In the genomic region with DNA sequence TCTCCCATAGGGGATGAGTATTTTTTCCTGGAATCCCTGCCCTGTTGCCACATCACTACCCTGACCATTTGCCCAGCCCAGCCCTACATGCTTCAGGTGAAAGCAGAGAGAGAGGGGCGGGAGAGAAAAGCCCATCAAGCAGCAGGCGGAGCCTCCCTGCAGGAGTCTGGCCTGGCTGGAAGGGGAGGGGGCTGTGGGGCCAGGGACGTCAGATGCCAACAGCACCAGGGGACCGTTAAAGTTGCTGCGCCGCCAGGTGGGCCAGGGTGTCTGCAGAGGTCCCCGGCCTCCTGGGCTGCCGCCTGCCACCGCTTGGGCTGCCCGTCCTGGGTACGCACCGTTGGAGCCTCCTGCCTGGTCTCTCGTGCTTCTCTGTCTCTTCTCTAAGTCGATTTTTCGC, we compare ENCODE assay signal across 1 cellular context.
TF ChIP-seq lines count a peak whose summit lies in the region.

No MANE protein-coding gene starts in this region.

TF ChIP-seq in GM23338, 12 proteins besides CTCF, POLR2A, EP300 and RAD21 (continued from another document):
- TF ChIP-seq, protein P1, sequence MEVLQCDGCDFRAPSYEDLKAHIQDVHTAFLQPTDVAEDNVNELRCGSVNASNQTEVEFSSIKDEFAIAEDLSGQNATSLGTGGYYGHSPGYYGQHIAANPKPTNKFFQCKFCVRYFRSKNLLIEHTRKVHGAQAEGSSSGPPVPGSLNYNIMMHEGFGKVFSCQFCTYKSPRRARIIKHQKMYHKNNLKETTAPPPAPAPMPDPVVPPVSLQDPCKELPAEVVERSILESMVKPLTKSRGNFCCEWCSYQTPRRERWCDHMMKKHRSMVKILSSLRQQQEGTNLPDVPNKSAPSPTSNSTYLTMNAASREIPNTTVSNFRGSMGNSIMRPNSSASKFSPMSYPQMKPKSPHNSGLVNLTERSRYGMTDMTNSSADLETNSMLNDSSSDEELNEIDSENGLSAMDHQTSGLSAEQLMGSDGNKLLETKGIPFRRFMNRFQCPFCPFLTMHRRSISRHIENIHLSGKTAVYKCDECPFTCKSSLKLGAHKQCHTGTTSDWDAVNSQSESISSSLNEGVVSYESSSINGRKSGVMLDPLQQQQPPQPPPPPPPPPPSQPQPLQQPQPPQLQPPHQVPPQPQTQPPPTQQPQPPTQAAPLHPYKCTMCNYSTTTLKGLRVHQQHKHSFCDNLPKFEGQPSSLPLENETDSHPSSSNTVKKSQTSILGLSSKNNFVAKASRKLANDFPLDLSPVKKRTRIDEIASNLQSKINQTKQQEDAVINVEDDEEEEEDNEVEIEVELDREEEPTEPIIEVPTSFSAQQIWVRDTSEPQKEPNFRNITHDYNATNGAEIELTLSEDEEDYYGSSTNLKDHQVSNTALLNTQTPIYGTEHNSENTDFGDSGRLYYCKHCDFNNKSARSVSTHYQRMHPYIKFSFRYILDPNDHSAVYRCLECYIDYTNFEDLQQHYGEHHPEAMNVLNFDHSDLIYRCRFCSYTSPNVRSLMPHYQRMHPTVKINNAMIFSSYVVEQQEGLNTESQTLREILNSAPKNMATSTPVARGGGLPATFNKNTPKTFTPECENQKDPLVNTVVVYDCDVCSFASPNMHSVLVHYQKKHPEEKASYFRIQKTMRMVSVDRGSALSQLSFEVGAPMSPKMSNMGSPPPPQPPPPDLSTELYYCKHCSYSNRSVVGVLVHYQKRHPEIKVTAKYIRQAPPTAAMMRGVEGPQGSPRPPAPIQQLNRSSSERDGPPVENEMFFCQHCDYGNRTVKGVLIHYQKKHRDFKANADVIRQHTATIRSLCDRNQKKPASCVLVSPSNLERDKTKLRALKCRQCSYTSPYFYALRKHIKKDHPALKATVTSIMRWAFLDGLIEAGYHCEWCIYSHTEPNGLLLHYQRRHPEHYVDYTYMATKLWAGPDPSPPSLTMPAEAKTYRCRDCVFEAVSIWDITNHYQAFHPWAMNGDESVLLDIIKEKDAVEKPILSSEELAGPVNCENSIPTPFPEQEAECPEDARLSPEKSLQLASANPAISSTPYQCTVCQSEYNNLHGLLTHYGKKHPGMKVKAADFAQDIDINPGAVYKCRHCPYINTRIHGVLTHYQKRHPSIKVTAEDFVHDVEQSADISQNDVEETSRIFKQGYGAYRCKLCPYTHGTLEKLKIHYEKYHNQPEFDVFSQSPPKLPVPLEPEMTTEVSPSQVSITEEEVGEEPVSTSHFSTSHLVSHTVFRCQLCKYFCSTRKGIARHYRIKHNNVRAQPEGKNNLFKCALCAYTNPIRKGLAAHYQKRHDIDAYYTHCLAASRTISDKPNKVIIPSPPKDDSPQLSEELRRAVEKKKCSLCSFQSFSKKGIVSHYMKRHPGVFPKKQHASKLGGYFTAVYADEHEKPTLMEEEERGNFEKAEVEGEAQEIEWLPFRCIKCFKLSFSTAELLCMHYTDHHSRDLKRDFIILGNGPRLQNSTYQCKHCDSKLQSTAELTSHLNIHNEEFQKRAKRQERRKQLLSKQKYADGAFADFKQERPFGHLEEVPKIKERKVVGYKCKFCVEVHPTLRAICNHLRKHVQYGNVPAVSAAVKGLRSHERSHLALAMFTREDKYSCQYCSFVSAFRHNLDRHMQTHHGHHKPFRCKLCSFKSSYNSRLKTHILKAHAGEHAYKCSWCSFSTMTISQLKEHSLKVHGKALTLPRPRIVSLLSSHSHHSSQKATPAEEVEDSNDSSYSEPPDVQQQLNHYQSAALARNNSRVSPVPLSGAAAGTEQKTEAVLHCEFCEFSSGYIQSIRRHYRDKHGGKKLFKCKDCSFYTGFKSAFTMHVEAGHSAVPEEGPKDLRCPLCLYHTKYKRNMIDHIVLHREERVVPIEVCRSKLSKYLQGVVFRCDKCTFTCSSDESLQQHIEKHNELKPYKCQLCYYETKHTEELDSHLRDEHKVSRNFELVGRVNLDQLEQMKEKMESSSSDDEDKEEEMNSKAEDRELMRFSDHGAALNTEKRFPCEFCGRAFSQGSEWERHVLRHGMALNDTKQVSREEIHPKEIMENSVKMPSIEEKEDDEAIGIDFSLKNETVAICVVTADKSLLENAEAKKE (CRISPR knock-in tag; IDR thresholded peaks at IDR 0.05) = no peak
- TF ChIP-seq CREB1 (CRISPR knock-in tag; IDR thresholded peaks at IDR 0.05; ENCODE audit: low read depth) (no peak), NANOG (IDR thresholded peaks at IDR 0.05; ENCODE audit: borderline replicate concordance) (no peak), STAT1 (IDR thresholded peaks at IDR 0.05; ENCODE audit: unreplicated experiment) (no peak), EZH2phosphoT487 (IDR thresholded peaks at IDR 0.05; ENCODE audit: unreplicated experiment) (no peak)
- TF ChIP-seq, protein P2, sequence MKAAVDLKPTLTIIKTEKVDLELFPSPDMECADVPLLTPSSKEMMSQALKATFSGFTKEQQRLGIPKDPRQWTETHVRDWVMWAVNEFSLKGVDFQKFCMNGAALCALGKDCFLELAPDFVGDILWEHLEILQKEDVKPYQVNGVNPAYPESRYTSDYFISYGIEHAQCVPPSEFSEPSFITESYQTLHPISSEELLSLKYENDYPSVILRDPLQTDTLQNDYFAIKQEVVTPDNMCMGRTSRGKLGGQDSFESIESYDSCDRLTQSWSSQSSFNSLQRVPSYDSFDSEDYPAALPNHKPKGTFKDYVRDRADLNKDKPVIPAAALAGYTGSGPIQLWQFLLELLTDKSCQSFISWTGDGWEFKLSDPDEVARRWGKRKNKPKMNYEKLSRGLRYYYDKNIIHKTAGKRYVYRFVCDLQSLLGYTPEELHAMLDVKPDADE (IDR thresholded peaks at IDR 0.05) = no peak
- TF ChIP-seq, protein P3, sequence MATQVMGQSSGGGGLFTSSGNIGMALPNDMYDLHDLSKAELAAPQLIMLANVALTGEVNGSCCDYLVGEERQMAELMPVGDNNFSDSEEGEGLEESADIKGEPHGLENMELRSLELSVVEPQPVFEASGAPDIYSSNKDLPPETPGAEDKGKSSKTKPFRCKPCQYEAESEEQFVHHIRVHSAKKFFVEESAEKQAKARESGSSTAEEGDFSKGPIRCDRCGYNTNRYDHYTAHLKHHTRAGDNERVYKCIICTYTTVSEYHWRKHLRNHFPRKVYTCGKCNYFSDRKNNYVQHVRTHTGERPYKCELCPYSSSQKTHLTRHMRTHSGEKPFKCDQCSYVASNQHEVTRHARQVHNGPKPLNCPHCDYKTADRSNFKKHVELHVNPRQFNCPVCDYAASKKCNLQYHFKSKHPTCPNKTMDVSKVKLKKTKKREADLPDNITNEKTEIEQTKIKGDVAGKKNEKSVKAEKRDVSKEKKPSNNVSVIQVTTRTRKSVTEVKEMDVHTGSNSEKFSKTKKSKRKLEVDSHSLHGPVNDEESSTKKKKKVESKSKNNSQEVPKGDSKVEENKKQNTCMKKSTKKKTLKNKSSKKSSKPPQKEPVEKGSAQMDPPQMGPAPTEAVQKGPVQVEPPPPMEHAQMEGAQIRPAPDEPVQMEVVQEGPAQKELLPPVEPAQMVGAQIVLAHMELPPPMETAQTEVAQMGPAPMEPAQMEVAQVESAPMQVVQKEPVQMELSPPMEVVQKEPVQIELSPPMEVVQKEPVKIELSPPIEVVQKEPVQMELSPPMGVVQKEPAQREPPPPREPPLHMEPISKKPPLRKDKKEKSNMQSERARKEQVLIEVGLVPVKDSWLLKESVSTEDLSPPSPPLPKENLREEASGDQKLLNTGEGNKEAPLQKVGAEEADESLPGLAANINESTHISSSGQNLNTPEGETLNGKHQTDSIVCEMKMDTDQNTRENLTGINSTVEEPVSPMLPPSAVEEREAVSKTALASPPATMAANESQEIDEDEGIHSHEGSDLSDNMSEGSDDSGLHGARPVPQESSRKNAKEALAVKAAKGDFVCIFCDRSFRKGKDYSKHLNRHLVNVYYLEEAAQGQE (IDR thresholded peaks at IDR 0.05; ENCODE audit: unreplicated experiment) = no peak
